Comparison of ENCODE assay signal across 26 cellular contexts in genomic region chr4:10810411-10810810, GRCh38.
"Had no signal": no experiment of that assay in that cellular context is flagged by ENCODE, and none has a peak within 500 bp of the region (broad histone marks: within the 10 kb centered on the region; RNA-seq: fewer than 3 reads in every experiment).

No MANE protein-coding gene starts in this region.

- DNase-seq: activated CD4-positive, alpha-beta T cell treated with anti-CD3 and anti-CD28 coated beads for 1 hour; activated CD4-positive, alpha-beta T cell treated with anti-CD3 and anti-CD28 coated beads, Interleukin-2, amount 50 U/mL, for 1 hour; activated CD8-positive, alpha-beta T cell treated with anti-CD3 and anti-CD28 coated beads, Interleukin-2, amount 10 ng/mL, durations not matched to agents 7 days and 5 days; activated T-cell treated with anti-CD3 and anti-CD28 coated beads, Interleukin-2, amount 50 U/mL, for 1 hour; aorta; cerebellar nuclear complex; esophagus squamous epithelium; head of caudate nucleus; hypothalamus; mesenchymal stem cell; mucosa of descending colon; nephron progenitor cell; pancreas; psoas muscle; stimulated activated CD4-positive, alpha-beta T cell treated with anti-CD3 and anti-CD28 coated beads, Interleukin-4, amount 100 ng/mL, for 24 hours; stimulated activated naive CD8-positive, alpha-beta T cell treated with anti-CD3 and anti-CD28 coated beads, Interleukin-15, Interleukin-2, amounts not matched to agents 100 U/mL and 50 U/mL, for 24 hours; substantia nigra; thyroid gland; upper lobe of right lung had no signal

- ATAC-seq: activated CD8-positive, alpha-beta T cell treated with anti-CD3 and anti-CD28 coated beads, Interleukin-2, amount 10 ng/mL, durations not matched to agents 7 days and 5 days; gastroesophageal sphincter; mucosa of descending colon; pancreas; psoas muscle; stimulated activated naive CD8-positive, alpha-beta T cell treated with anti-CD3 and anti-CD28 coated beads, Interleukin-15, Interleukin-2, amounts not matched to agents 100 U/mL and 50 U/mL, for 24 hours; upper lobe of right lung had no signal

- H3K4me1 Mint-ChIP-seq: nephron progenitor cell had no signal

- H3K4me1 ChIP-seq: esophagus squamous epithelium, gastroesophageal sphincter, pancreas, psoas muscle, right atrium auricular region, thyroid gland, upper lobe of right lung had no signal

- H3K4me3 ChIP-seq: coronary artery, esophagus squamous epithelium, gastroesophageal sphincter, mucosa of descending colon, pancreas, psoas muscle, right atrium auricular region, thyroid gland, upper lobe of right lung had no signal

- H3K4me3 Mint-ChIP-seq: activated CD8-positive, alpha-beta T cell treated with anti-CD3 and anti-CD28 coated beads, Interleukin-2, amount 10 ng/mL, durations not matched to agents 7 days and 5 days; nephron progenitor cell had no signal

- H3K27me3 ChIP-seq: esophagus squamous epithelium, gastroesophageal sphincter, pancreas, right atrium auricular region, thyroid gland, upper lobe of right lung had no signal

- H3K36me3 ChIP-seq: esophagus squamous epithelium, gastroesophageal sphincter, pancreas, right atrium auricular region, thyroid gland, upper lobe of right lung had no signal

- FAIRE-seq: bronchial epithelial cell, islet of Langerhans, pancreas, TTC549 had no signal

- H3K27ac Mint-ChIP-seq: activated CD8-positive, alpha-beta T cell treated with anti-CD3 and anti-CD28 coated beads, Interleukin-2, amount 10 ng/mL, durations not matched to agents 7 days and 5 days; activated naive CD4-positive, alpha-beta T cell treated with anti-CD3 and anti-CD28 coated beads, Interleukin-2, amount 50 U/mL, for 72 hours; nephron progenitor cell had no signal

- H3K27ac ChIP-seq: coronary artery, esophagus squamous epithelium, gastroesophageal sphincter, pancreas, psoas muscle, right atrium auricular region, thyroid gland, upper lobe of right lung had no signal

- H3K9me3 ChIP-seq: esophagus squamous epithelium, mucosa of descending colon, pancreas, psoas muscle, thyroid gland, upper lobe of right lung had no signal
